In genomic region chr16:81712681-81713080, GRCh38 we compare ENCODE assay signal across 18 cellular contexts.
"Had no signal": no experiment of that assay in that cellular context is flagged by ENCODE, and none has a peak within 500 bp of the region (broad histone marks: within the 10 kb centered on the region; RNA-seq: fewer than 3 reads in every experiment).

No MANE protein-coding gene starts in this region.

- H3K4me3 ChIP-seq: cardiac muscle cell, pancreas, suprapubic skin, transverse colon had no signal

- H3K27ac Mint-ChIP-seq: activated naive CD8-positive, alpha-beta T cell treated with anti-CD3 and anti-CD28 coated beads for 36 hours; activated T-helper 1 cell treated with anti-CD3 and anti-CD28 coated beads, Interleukin-12 subunit alpha, Interleukin-12 subunit beta, Interleukin-2, Interleukin-4 antibody, amounts not matched to agents 30 ng/mL and 10 ng/mL and 1 ng/mL, durations not matched to agents 14 hours and 24 hours and 36 hours; memory B cell; T-helper 1 cell treated with Interleukin-12 subunit alpha and Interleukin-12 subunit beta and Interleukin-4 antibody, amounts not matched to agents 30 μg/mL and 1 μg/mL, for 36 hours had no signal

- H3K27me3 ChIP-seq: cardiac muscle cell, neutrophil, pancreas, suprapubic skin, transverse colon had no signal

- H3K4me3 Mint-ChIP-seq: activated naive CD8-positive, alpha-beta T cell treated with anti-CD3 and anti-CD28 coated beads for 36 hours; activated T-helper 1 cell treated with anti-CD3 and anti-CD28 coated beads, Interleukin-12 subunit alpha, Interleukin-12 subunit beta, Interleukin-2, Interleukin-4 antibody, amounts not matched to agents 30 ng/mL and 10 ng/mL and 1 ng/mL, durations not matched to agents 14 hours and 24 hours and 36 hours; memory B cell; naive thymus-derived CD8-positive, alpha-beta T cell; T-helper 1 cell treated with Interleukin-12 subunit alpha and Interleukin-12 subunit beta and Interleukin-4 antibody, amounts not matched to agents 30 μg/mL and 1 μg/mL, for 36 hours had no signal

- H3K36me3 ChIP-seq: cardiac muscle cell, pancreas had no signal

- DNase-seq: activated CD4-positive, alpha-beta T cell treated with anti-CD3 and anti-CD28 coated beads for 1 hour; activated CD4-positive, alpha-beta T cell treated with anti-CD3 and anti-CD28 coated beads, Interleukin-2, amount 50 U/mL, for 4 hours; activated gamma-delta T cell treated with Interleukin-2 at 50 U/mL for 16 hours; activated naive CD8-positive, alpha-beta T cell treated with anti-CD3 and anti-CD28 coated beads for 36 hours; amniotic stem cell; naive thymus-derived CD8-positive, alpha-beta T cell; pancreas; stimulated activated CD4-positive, alpha-beta T cell treated with anti-CD3 and anti-CD28 coated beads, Interleukin-12 subunit alpha, Interleukin-12 subunit beta, amount 100 ng/mL, for 4 hours; stimulated activated CD4-positive, alpha-beta T cell treated with anti-CD3 and anti-CD28 coated beads, Interleukin-1b, Interleukin-23, amount 100 ng/mL, for 48 hours; stimulated activated naive CD8-positive, alpha-beta T cell treated with anti-CD3 and anti-CD28 coated beads, Interleukin-15, Interleukin-2, amounts not matched to agents 100 U/mL and 50 U/mL, for 24 hours; transverse colon had no signal

- H3K9me3 Mint-ChIP-seq: activated naive CD8-positive, alpha-beta T cell treated with anti-CD3 and anti-CD28 coated beads for 36 hours; activated T-helper 1 cell treated with anti-CD3 and anti-CD28 coated beads, Interleukin-12 subunit alpha, Interleukin-12 subunit beta, Interleukin-2, Interleukin-4 antibody, amounts not matched to agents 30 ng/mL and 10 ng/mL and 1 ng/mL, durations not matched to agents 14 hours and 24 hours and 36 hours; memory B cell; naive thymus-derived CD8-positive, alpha-beta T cell; T-helper 1 cell treated with Interleukin-12 subunit alpha and Interleukin-12 subunit beta and Interleukin-4 antibody, amounts not matched to agents 30 μg/mL and 1 μg/mL, for 36 hours had no signal

- FAIRE-seq: pancreas had no signal

- H3K27me3 Mint-ChIP-seq: activated naive CD8-positive, alpha-beta T cell treated with anti-CD3 and anti-CD28 coated beads for 36 hours; memory B cell; naive thymus-derived CD8-positive, alpha-beta T cell had no signal

- H3K27ac ChIP-seq: cardiac muscle cell, neutrophil, pancreas, suprapubic skin, VCaP had no signal

- ATAC-seq: naive thymus-derived CD8-positive, alpha-beta T cell; stimulated activated naive CD8-positive, alpha-beta T cell treated with anti-CD3 and anti-CD28 coated beads, Interleukin-15, Interleukin-2, amounts not matched to agents 100 U/mL and 50 U/mL, for 24 hours had no signal

- H3K36me3 Mint-ChIP-seq: activated naive CD8-positive, alpha-beta T cell treated with anti-CD3 and anti-CD28 coated beads for 36 hours had no signal

- H3K9me3 ChIP-seq: neutrophil, pancreas, suprapubic skin, transverse colon had no signal
